Comparison of ENCODE assay signal across 23 cellular contexts in genomic region chr15:36029606-36030005, GRCh38.
A peak's percentile ranks its signal among the peaks of the same experiment; 100 is the strongest.
DNase-seq lines count a peak whose midpoint lies in the region; ATAC-seq and TF ChIP-seq lines count a peak whose summit lies in the region.
"Had no signal": no experiment of that assay in that cellular context is flagged by ENCODE, and none has a peak within 500 bp of the region (broad histone marks: within the 10 kb centered on the region; RNA-seq: fewer than 3 reads in every experiment).

No MANE protein-coding gene starts in this region.

- H3K18ac ChIP-seq in mesenchymal stem cell (ENCODE audit: low read depth in 1 of 2, low read length in 2 of 2): no peak overlapping the region

- no peak overlapping the region for H2AFZ ChIP-seq in mesenchymal stem cell (ENCODE audit: low read depth, low read length)

- ATAC-seq in HG03457 (IDR thresholded peaks at IDR 0.05; ENCODE audit: unreplicated experiment): no peak
- no peak for ATAC-seq in HG03159 (IDR thresholded peaks at IDR 0.05; ENCODE audit: unreplicated experiment)
- ATAC-seq: activated T-cell treated with anti-CD3 and anti-CD28 coated beads, Interleukin-2, amount 50 U/mL, for 72 hours; HCT116; K562; pancreas; sciatic nerve had no signal

- H3K23ac ChIP-seq in mesenchymal stem cell (ENCODE audit: low read length in 2 of 2): no peak overlapping the region

- no peak overlapping the region for H3K27ac ChIP-seq in AG04450 (ENCODE audit: low read depth, low read length)
- H3K27ac ChIP-seq in mesenchymal stem cell (ENCODE audit: low read length, poor library complexity, severe bottlenecking): no peak overlapping the region
- H3K27ac ChIP-seq: pancreas, SK-N-MC had no signal

- no peaks in the 10 kb centered on the region for H3K9me3 ChIP-seq in AG04450 (ENCODE audit: control insufficient read depth, insufficient read depth, low read length)
- no peaks in the 10 kb centered on the region for H3K9me3 ChIP-seq in mesenchymal stem cell (ENCODE audit: control insufficient read depth, low read length)
- H3K9me3 ChIP-seq: pancreas had no signal

- H2BK120ac ChIP-seq in mesenchymal stem cell (ENCODE audit: low read depth, low read length): no peak overlapping the region

- no peak overlapping the region for H3K4me2 ChIP-seq in mesenchymal stem cell (ENCODE audit: low read length, poor library complexity, severe bottlenecking)

- H3K9ac ChIP-seq in mesenchymal stem cell (ENCODE audit: low read length): no peak overlapping the region

- H3K4me1 ChIP-seq in mesenchymal stem cell (ENCODE audit: control insufficient read depth, insufficient read depth, low read depth, low read length): no peaks in the 10 kb centered on the region
- H3K4me1 ChIP-seq: pancreas had no signal

- H4K8ac ChIP-seq in mesenchymal stem cell (ENCODE audit: low read length): no peak overlapping the region

- CTCF ChIA-PET in AG04450 (lab: Charles Lee): no interaction called here

- no peak overlapping the region for H2BK15ac ChIP-seq in mesenchymal stem cell (ENCODE audit: low read depth, poor library complexity, severe bottlenecking)

- no peak overlapping the region for H3K14ac ChIP-seq in mesenchymal stem cell (ENCODE audit: low read length in 2 of 2)

- H4K91ac ChIP-seq in mesenchymal stem cell (ENCODE audit: low read length): no peak overlapping the region

- H3K27me3 ChIP-seq in AG04450 (ENCODE audit: control insufficient read depth, insufficient read depth, low read length) (no peaks in the 10 kb centered on the region), mesenchymal stem cell (ENCODE audit: control insufficient read depth in 1 of 2, insufficient read depth in 1 of 2, low read length in 2 of 2) (no peaks in the 10 kb centered on the region)
- H3K27me3 ChIP-seq: pancreas had no signal

- no peak overlapping the region for H2BK12ac ChIP-seq in mesenchymal stem cell (ENCODE audit: low read length in 2 of 2)

- no peaks in the 10 kb centered on the region for H3K79me1 ChIP-seq in mesenchymal stem cell (replicated peaks; ENCODE audit: low read length, poor library complexity, severe bottlenecking)

- H2AK5ac ChIP-seq in mesenchymal stem cell (ENCODE audit: low read length, severe bottlenecking): no peak overlapping the region

- no peak overlapping the region for H2BK5ac ChIP-seq in mesenchymal stem cell (ENCODE audit: low read depth, low read length, poor library complexity, severe bottlenecking)

- H3K4ac ChIP-seq in mesenchymal stem cell (ENCODE audit: low read depth in 1 of 2, low read length in 2 of 2): no peak overlapping the region

- no peak for TF ChIP-seq CTCF in AG04450 (IDR thresholded peaks at IDR 0.05; ENCODE audit: low read depth, low read length)
- no peak for TF ChIP-seq CTCF in cardiac fibroblast (IDR thresholded peaks at IDR 0.05; ENCODE audit: low read depth, low read length)

- POLR2A ChIA-PET in AG04450 (lab: Yijun Ruan, JAX): no interaction called here

- no peaks in the 10 kb centered on the region for H3K36me3 ChIP-seq in mesenchymal stem cell (ENCODE audit: control insufficient read depth in 1 of 2, insufficient read depth in 2 of 2, low read depth in 1 of 2, low read length in 2 of 2)
- H3K36me3 ChIP-seq: pancreas had no signal

- DNase-seq in AG04450 (ENCODE audit: low read depth, low spot score) (peak; percentile 41), HS-27A (ENCODE audit: low read depth) (peak; percentile 79), cardiac fibroblast (ENCODE audit: low read depth in 2 of 2) (peak; percentile 28 to 82), mesenchymal stem cell (peak; percentile 58), NCI-H1694 treated with DMSO at 0.1 percent for 48 hours (lab: John Stamatoyannopoulos, UW) (no peak), NCI-H2227 treated with DMSO at 0.1 percent for 48 hours (lab: John Stamatoyannopoulos, UW) (no peak)
- DNase-seq: activated CD4-positive, CD25-positive, alpha-beta regulatory T cell treated with anti-CD3 and anti-CD28 coated beads, Interleukin-2, amount 50 U/mL, for 72 hours; activated CD8-positive, alpha-beta memory T cell treated with anti-CD3 and anti-CD28 coated beads for 24 hours; activated T-cell treated with anti-CD3 and anti-CD28 coated beads, Interleukin-2, amount 50 U/mL, for 72 hours; CD4-positive, CD25-positive, alpha-beta regulatory T cell; dermis blood vessel endothelial cell; DMS53; NCI-H1048; NCI-H2081 treated with DMSO at 0.1 percent for 48 hours; NCI-H510A; pancreas; stimulated activated CD4-positive, alpha-beta T cell treated with anti-CD3 and anti-CD28 coated beads, Interleukin-1b, Interleukin-23, amount 100 ng/mL, for 48 hours had no signal

- no CpG with 5 or more reads among the region's 3 CpGs for WGBS in mesenchymal stem cell

- H3K4me3 ChIP-seq in AG04450 (ENCODE audit: low read depth, low read length) (no peak overlapping the region), cardiac fibroblast (replicated peaks in 1 of 2; ENCODE audit: low read depth in 2 of 2, low read length in 2 of 2) (no peak overlapping the region), mesenchymal stem cell (ENCODE audit: insufficient read depth in 1 of 2, low read depth in 1 of 2, low read length in 2 of 2) (no peak overlapping the region)
- H3K4me3 ChIP-seq: K562, pancreas, SK-N-MC had no signal

Comparison
In these comparisons a context has a peak if more than half of its experiments do, and no peak if none do; other contexts are left out.
1. DNase-seq: peak in AG04450 (single experiment), HS-27A (single experiment), cardiac fibroblast (2 of 2) and mesenchymal stem cell (single experiment); none in NCI-H1694 treated with DMSO at 0.1 percent for 48 hours (single experiment) and NCI-H2227 treated with DMSO at 0.1 percent for 48 hours (single experiment).